In genomic region chr6:170058878-170059485, GRCh38 we compare ENCODE assay signal across 16 cellular contexts.
DNase-seq lines count a peak whose midpoint lies in the region; ATAC-seq, FAIRE-seq and TF ChIP-seq lines count a peak whose summit lies in the region.
"Had no signal": no experiment of that assay in that cellular context is flagged by ENCODE, and none has a peak within 500 bp of the region (broad histone marks: within the 10 kb centered on the region; RNA-seq: fewer than 3 reads in every experiment).

No MANE protein-coding gene starts in this region.

- TF ChIP-seq POLR2A in H54 (IDR thresholded peaks at IDR 0.05; ENCODE audit: low read depth, low read length) = no peak

- no peak overlapping the region for H3K27ac ChIP-seq in 22Rv1
- no peak overlapping the region for H3K27ac ChIP-seq in coronary artery
- H3K27ac ChIP-seq in neural progenitor cell = no peak overlapping the region

- H4K20me1 ChIP-seq in neural progenitor cell (ENCODE audit: low read depth) = no peaks in the 10 kb centered on the region

- peaks cover 16% of the 10 kb centered on the region for H3K4me1 Mint-ChIP-seq in neural progenitor cell
- no peaks in the 10 kb centered on the region for H3K4me1 Mint-ChIP-seq in stimulated activated naive B cell treated with anti-CD40 and anti-IgM and Interleukin-4, amounts not matched to agents 10 μg/mL and 1 μg/mL and 100 μg/mL, for 72 hours

- peak overlapping the region; percentile 46 for H3K27ac Mint-ChIP-seq in neural progenitor cell
- peak overlapping the region; percentile 31 for H3K27ac Mint-ChIP-seq in stimulated activated naive B cell treated with anti-CD40 and anti-IgM and Interleukin-4, amounts not matched to agents 10 μg/mL and 1 μg/mL and 100 μg/mL, for 72 hours

- H3K9ac ChIP-seq in neural progenitor cell = no peak overlapping the region

- TF ChIP-seq CTCF in 22Rv1 (IDR thresholded peaks at IDR 0.05) (0 out of 2 replicates have a peak, but pooled peaks have one; percentile 6), coronary artery (IDR thresholded peaks at IDR 0.05) (no peak), neural progenitor cell (IDR thresholded peaks at IDR 0.05) (no peak)

- no peak overlapping the region for H3K4me3 ChIP-seq in coronary artery
- no peak overlapping the region for H3K4me3 ChIP-seq in neural progenitor cell

- H3K27me3 ChIP-seq in neural progenitor cell = no peaks in the 10 kb centered on the region

- no peak overlapping the region for H2AFZ ChIP-seq in neural progenitor cell (replicated peaks)

- DNase-seq in coronary artery (ENCODE audit: low spot score) (peak; percentile 64), neural progenitor cell (ENCODE audit: low spot score) (no peak), H54 (ENCODE audit: insufficient read length, low spot score) (no peak)
- no peak for DNase-seq in stimulated activated naive B cell treated with anti-CD40 and anti-IgM and Interleukin-4, amounts not matched to agents 10 μg/mL and 1 μg/mL and 100 μg/mL, for 72 hours
- DNase-seq: C1 segment of cervical spinal cord, GF-D8, KBM-7, NCI-H1417 treated with DMSO at 0.1 percent for 48 hours, NCI-H1930, NCI-H526 treated with DMSO at 0.1 percent for 48 hours, RPMI8226 had no signal

- peaks cover 2% of the 10 kb centered on the region for H3K4me1 ChIP-seq in neural progenitor cell

- no peaks in the 10 kb centered on the region for H3K79me2 ChIP-seq in neural progenitor cell (ENCODE audit: low read depth)

- peaks cover 2% of the 10 kb centered on the region for H3K9me3 Mint-ChIP-seq in neural progenitor cell
- H3K9me3 Mint-ChIP-seq in stimulated activated naive B cell treated with anti-CD40 and anti-IgM and Interleukin-4, amounts not matched to agents 10 μg/mL and 1 μg/mL and 100 μg/mL, for 72 hours = no peaks in the 10 kb centered on the region

- no peaks in the 10 kb centered on the region for H3K36me3 Mint-ChIP-seq in neural progenitor cell
- H3K36me3 Mint-ChIP-seq in stimulated activated naive B cell treated with anti-CD40 and anti-IgM and Interleukin-4, amounts not matched to agents 10 μg/mL and 1 μg/mL and 100 μg/mL, for 72 hours = no peaks in the 10 kb centered on the region

- no peaks in the 10 kb centered on the region for H3K9me3 ChIP-seq in neural progenitor cell (ENCODE audit: low read depth)

- FAIRE-seq in H54 (lab: Jason Lieb, UNC) = no peak
- FAIRE-seq: GM12891 had no signal

- H3K36me3 ChIP-seq in neural progenitor cell = no peaks in the 10 kb centered on the region

- H3K4me2 ChIP-seq in neural progenitor cell = no peak overlapping the region

- H3F3A ChIP-seq in neural progenitor cell (ENCODE audit: low read depth) = no peaks in the 10 kb centered on the region

- H3K4me3 Mint-ChIP-seq in neural progenitor cell = no peak overlapping the region
- no peak overlapping the region for H3K4me3 Mint-ChIP-seq in stimulated activated naive B cell treated with anti-CD40 and anti-IgM and Interleukin-4, amounts not matched to agents 10 μg/mL and 1 μg/mL and 100 μg/mL, for 72 hours

- no peak for ATAC-seq in stimulated activated naive B cell treated with anti-CD40 and anti-IgM and Interleukin-4, amounts not matched to agents 10 μg/mL and 1 μg/mL and 100 μg/mL, for 72 hours (replicated peaks)
- ATAC-seq in HG02852 (IDR thresholded peaks at IDR 0.05; ENCODE audit: unreplicated experiment) (no peak), HG03159 (IDR thresholded peaks at IDR 0.05; ENCODE audit: unreplicated experiment) (no peak), HG02759 (IDR thresholded peaks at IDR 0.05; ENCODE audit: unreplicated experiment) (no peak)

- peaks cover 5% of the 10 kb centered on the region for H3K27me3 Mint-ChIP-seq in neural progenitor cell (ENCODE audit: insufficient read depth, low read depth)
- peaks cover 12 to 16% of the 10 kb centered on the region in 2 donors for H3K27me3 Mint-ChIP-seq in stimulated activated naive B cell treated with anti-CD40 and anti-IgM and Interleukin-4, amounts not matched to agents 10 μg/mL and 1 μg/mL and 100 μg/mL, for 72 hours
